Comparison of ENCODE assay signal across 27 cellular contexts in genomic region chr14:74920281-74920680, GRCh38. TPM values are rescaled to one million over a fixed set of nuclear protein-coding genes. Genes with fewer than 3 reads are reported as not detected.
"Had no signal": no experiment of that assay in that cellular context is flagged by ENCODE, and none has a peak within 500 bp of the region (broad histone marks: within the 10 kb centered on the region; RNA-seq: fewer than 3 reads in every experiment).

No MANE protein-coding gene starts in this region.

- H3K27ac Mint-ChIP-seq: effector memory CD8-positive, alpha-beta T cell; endodermal cell; mesothelial cell of epicardium; naive B cell had no signal

- H3K27ac ChIP-seq: coronary artery, epithelial cell of prostate, esophagus squamous epithelium, gastrocnemius medialis, heart right ventricle, left lung, lower lobe of right lung had no signal

- H3K9me3 Mint-ChIP-seq: effector memory CD8-positive, alpha-beta T cell; endodermal cell; mesothelial cell of epicardium; naive B cell had no signal

- H3K36me3 Mint-ChIP-seq: mesothelial cell of epicardium, naive B cell had no signal

- H3K4me3 Mint-ChIP-seq: effector memory CD8-positive, alpha-beta T cell; endodermal cell; mesothelial cell of epicardium had no signal

- H3K36me3 ChIP-seq: esophagus squamous epithelium, gastrocnemius medialis, left lung, lower lobe of right lung had no signal

- H3K27me3 ChIP-seq: esophagus squamous epithelium, gastrocnemius medialis had no signal

- H3K4me3 ChIP-seq: coronary artery, esophagus squamous epithelium, gastrocnemius medialis, heart right ventricle, left lung, lower lobe of right lung, mucosa of descending colon had no signal

- H3K9me3 ChIP-seq: esophagus squamous epithelium, gastrocnemius medialis, heart right ventricle, left lung, lower lobe of right lung, mucosa of descending colon had no signal

- H3K4me1 Mint-ChIP-seq: mesothelial cell of epicardium had no signal

- ATAC-seq: effector memory CD8-positive, alpha-beta T cell; gastrocnemius medialis; heart right ventricle; left cardiac atrium; left lung; left ventricle myocardium superior; lower lobe of right lung; mucosa of descending colon had no signal

- DNase-seq: effector CD8-positive, alpha-beta T cell; effector memory CD8-positive, alpha-beta T cell; endodermal cell; erythroblast; esophagus squamous epithelium; foreskin fibroblast; foreskin melanocyte; gastrocnemius medialis; head of caudate nucleus; heart right ventricle; hippocampal formation; left cardiac atrium; left ventricle myocardium superior; lower lobe of right lung; mesenchymal stem cell; mucosa of descending colon; naive B cell had no signal

RNA-seq across cellular contexts. Expression of gene PROX2, which starts 44.3 kb away (rescaled TPM):
- total RNA-seq: dermis microvascular lymphatic vessel endothelial cell, endodermal cell, esophagus mucosa, esophagus squamous epithelium, gastrocnemius medialis, heart right ventricle, kidney epithelial cell, left cardiac atrium, left ventricle myocardium superior, lung microvascular endothelial cell, mesenteric fat pad, mesothelial cell of epicardium, myocyte had no signal
